Comparison of ENCODE assay signal across 9 cellular contexts in genomic region chr1:224175615-224176014, GRCh38. TPM values are rescaled to one million over a fixed set of nuclear protein-coding genes. Genes with fewer than 3 reads are reported as not detected.
DNase-seq lines count a peak whose midpoint lies in the region; ATAC-seq and TF ChIP-seq lines count a peak whose summit lies in the region.
"Had no signal": no experiment of that assay in that cellular context is flagged by ENCODE, and none has a peak within 500 bp of the region (broad histone marks: within the 10 kb centered on the region; RNA-seq: fewer than 3 reads in every experiment).

No MANE protein-coding gene starts in this region.

- TF ChIP-seq CTCF in brain microvascular endothelial cell (IDR thresholded peaks at IDR 0.05; ENCODE audit: low read depth, low read length, missing control alignments) (peak; percentile 27), left lung (IDR thresholded peaks at IDR 0.05) (no peak), upper lobe of right lung (IDR thresholded peaks at IDR 0.05) (no peak)

- peak overlapping the region; percentile 59 for H3K4me3 Mint-ChIP-seq in activated naive CD8-positive, alpha-beta T cell
- no peak overlapping the region for H3K4me3 Mint-ChIP-seq in activated naive CD8-positive, alpha-beta T cell treated with anti-CD3 and anti-CD28 coated beads for 36 hours

- DNase-seq in activated naive CD8-positive, alpha-beta T cell treated with anti-CD3 and anti-CD28 coated beads for 36 hours = no peak
- DNase-seq in brain microvascular endothelial cell = peak; percentile 25
- peak in 1 of 2 donors; percentile 39 for DNase-seq in left lung
- no peak for DNase-seq in upper lobe of right lung
- no peak for DNase-seq in ureter (ENCODE audit: low spot score)
- DNase-seq: activated CD4-positive, CD25-positive, alpha-beta regulatory T cell had no signal

- ATAC-seq in left lung = peak; percentile 66
- peak; percentile 69 for ATAC-seq in upper lobe of right lung
- ATAC-seq in HG02588 (IDR thresholded peaks at IDR 0.05; ENCODE audit: unreplicated experiment) = no peak
- no peak for ATAC-seq in HG03469 (IDR thresholded peaks at IDR 0.05; ENCODE audit: unreplicated experiment)

- no peaks in the 10 kb centered on the region for H3K27me3 Mint-ChIP-seq in activated naive CD8-positive, alpha-beta T cell
- peaks cover 6% of the 10 kb centered on the region for H3K27me3 Mint-ChIP-seq in activated naive CD8-positive, alpha-beta T cell treated with anti-CD3 and anti-CD28 coated beads for 36 hours

- H3K36me3 Mint-ChIP-seq in activated naive CD8-positive, alpha-beta T cell = peaks cover 3% of the 10 kb centered on the region
- peaks cover 6% of the 10 kb centered on the region for H3K36me3 Mint-ChIP-seq in activated naive CD8-positive, alpha-beta T cell treated with anti-CD3 and anti-CD28 coated beads for 36 hours

- H3K27me3 ChIP-seq in brain microvascular endothelial cell (replicated peaks) = no peaks in the 10 kb centered on the region
- H3K27me3 ChIP-seq in left lung = no peaks in the 10 kb centered on the region
- H3K27me3 ChIP-seq in upper lobe of right lung = no peaks in the 10 kb centered on the region

- no peaks in the 10 kb centered on the region for H3K9me3 ChIP-seq in left lung
- no peaks in the 10 kb centered on the region for H3K9me3 ChIP-seq in upper lobe of right lung

- in situ Hi-C loops in brain microvascular endothelial cell (cut with HindIII; ENCODE audit: low pct_ligation_motif_present, low sequenced_read_pairs) = no loop called here

- no peaks in the 10 kb centered on the region for H3K9me3 Mint-ChIP-seq in activated naive CD8-positive, alpha-beta T cell (ENCODE audit: low read depth)
- peaks cover 6% of the 10 kb centered on the region for H3K9me3 Mint-ChIP-seq in activated naive CD8-positive, alpha-beta T cell treated with anti-CD3 and anti-CD28 coated beads for 36 hours

- no peaks in the 10 kb centered on the region for H3K36me3 ChIP-seq in brain microvascular endothelial cell (replicated peaks)
- no peaks in the 10 kb centered on the region for H3K36me3 ChIP-seq in left lung
- H3K36me3 ChIP-seq in upper lobe of right lung = no peaks in the 10 kb centered on the region

- H3K27ac Mint-ChIP-seq in activated naive CD8-positive, alpha-beta T cell = no peak overlapping the region
- H3K27ac Mint-ChIP-seq in activated naive CD8-positive, alpha-beta T cell treated with anti-CD3 and anti-CD28 coated beads for 36 hours = no peak overlapping the region

- intact Hi-C loops in left lung (cut with DNase I) = no loop called here
- intact Hi-C loops in upper lobe of right lung (cut with DNase I) = no loop called here

- no peak overlapping the region for H3K27ac ChIP-seq in brain microvascular endothelial cell
- no peak overlapping the region for H3K27ac ChIP-seq in left lung
- no peak overlapping the region for H3K27ac ChIP-seq in upper lobe of right lung

- peaks cover 12% of the 10 kb centered on the region for H3K4me1 Mint-ChIP-seq in activated naive CD8-positive, alpha-beta T cell (ENCODE audit: low read depth)
- peaks cover 11% of the 10 kb centered on the region for H3K4me1 Mint-ChIP-seq in activated naive CD8-positive, alpha-beta T cell treated with anti-CD3 and anti-CD28 coated beads for 36 hours

- H3K4me3 ChIP-seq in brain microvascular endothelial cell (ENCODE audit: low read depth, low read length) (peak overlapping the region; percentile 33), left lung (no peak overlapping the region), upper lobe of right lung (no peak overlapping the region)

- H3K4me1 ChIP-seq in left lung (peaks cover 0 to 14% of the 10 kb centered on the region in 2 donors), upper lobe of right lung (no peaks in the 10 kb centered on the region)

RNA-seq across cellular contexts. Expression of gene DEGS1, which starts 7.4 kb away (rescaled TPM):
- 10 to 100 TPM; 40.9 to 41.3 TPM for total RNA-seq in activated naive CD8-positive, alpha-beta T cell treated with anti-CD3 and anti-CD28 coated beads for 36 hours
- total RNA-seq in left lung = 10 to 100 TPM; 84.6 to 92.2 TPM
- 76.7 TPM for total RNA-seq in upper lobe of right lung
- 30.9 TPM for total RNA-seq in ureter

Comparison
In these comparisons a context has a peak if more than half of its experiments do, and no peak if none do; other contexts are left out.
1. ATAC-seq: peak in left lung (single experiment) and upper lobe of right lung (single experiment); none in HG02588 (single experiment) and HG03469 (single experiment).